In genomic region chr14:73211251-73211650, GRCh38 we compare ENCODE assay signal across 32 cellular contexts. TPM values are rescaled to one million over a fixed set of nuclear protein-coding genes. Genes with fewer than 3 reads are reported as not detected.
"Had no signal": no experiment of that assay in that cellular context is flagged by ENCODE, and none has a peak within 500 bp of the region (broad histone marks: within the 10 kb centered on the region; RNA-seq: fewer than 3 reads in every experiment).

No MANE protein-coding gene starts in this region.

- H3K4me3 ChIP-seq: ovary, sigmoid colon, smooth muscle cell, stomach, tibial artery, upper lobe of right lung had no signal

- H3K9me3 ChIP-seq: sigmoid colon, stomach, tibial artery, upper lobe of right lung had no signal

- DNase-seq: activated CD4-positive, alpha-beta T cell treated with anti-CD3 and anti-CD28 coated beads for 48 hours; activated CD4-positive, alpha-beta T cell treated with anti-CD3 and anti-CD28 coated beads, Interleukin-2, amount 50 U/mL, for 48 hours; activated CD8-positive, alpha-beta memory T cell treated with anti-CD3 and anti-CD28 coated beads for 24 hours; activated effector memory CD4-positive, alpha-beta T cell treated with Interleukin-2 at 50 U/mL for 16 hours; activated naive CD4-positive, alpha-beta T cell treated with anti-CD3 and anti-CD28 coated beads for 36 hours; activated naive CD8-positive, alpha-beta T cell treated with anti-CD3 and anti-CD28 coated beads for 36 hours; amniotic stem cell; brain microvascular endothelial cell; cortex of kidney; effector memory CD8-positive, alpha-beta T cell; erythroblast; head of caudate nucleus; hippocampal formation; kidney; left colon; midbrain; ovary; retina; sigmoid colon; stimulated activated CD4-positive, alpha-beta T cell treated with anti-CD3 and anti-CD28 coated beads, Interleukin-1b, Interleukin-23, amount 100 ng/mL, for 48 hours; stimulated activated naive B cell treated with anti-CD40 and anti-IgM and Interleukin-4, amounts not matched to agents 10 μg/mL and 1 μg/mL and 100 μg/mL, for 72 hours; stomach; T-helper 17 cell; T1000; tibial artery; upper lobe of right lung; WERI-Rb-1 had no signal

- H3K4me1 Mint-ChIP-seq: activated naive CD8-positive, alpha-beta T cell treated with anti-CD3 and anti-CD28 coated beads for 36 hours; stimulated activated naive B cell treated with anti-CD40 and anti-IgM and Interleukin-4, amounts not matched to agents 10 μg/mL and 1 μg/mL and 100 μg/mL, for 72 hours; T-helper 17 cell had no signal

- H3K4me1 ChIP-seq: sigmoid colon, upper lobe of right lung had no signal

- H3K27me3 ChIP-seq: brain microvascular endothelial cell, ovary, sigmoid colon, stomach, tibial artery, upper lobe of right lung had no signal

- H3K27ac ChIP-seq: brain microvascular endothelial cell, ovary, sigmoid colon, stomach, tibial artery, upper lobe of right lung, WERI-Rb-1 had no signal

- H3K36me3 ChIP-seq: ovary had no signal

- FAIRE-seq: astrocyte, kidney had no signal

- H3K4me3 Mint-ChIP-seq: activated naive CD4-positive, alpha-beta T cell treated with anti-CD3 and anti-CD28 coated beads for 36 hours; activated naive CD8-positive, alpha-beta T cell treated with anti-CD3 and anti-CD28 coated beads for 36 hours; effector memory CD8-positive, alpha-beta T cell; natural killer cell treated with Interleukin-12 subunit alpha and Interleukin-12 subunit beta and Interleukin-15 and Interleukin-18, amount 100 ng/mL, for 72 hours; stimulated activated naive B cell treated with anti-CD40 and anti-IgM and Interleukin-4, amounts not matched to agents 10 μg/mL and 1 μg/mL and 100 μg/mL, for 72 hours; T-helper 17 cell had no signal

- H3K9me3 Mint-ChIP-seq: activated naive CD8-positive, alpha-beta T cell treated with anti-CD3 and anti-CD28 coated beads for 36 hours; effector memory CD8-positive, alpha-beta T cell; natural killer cell treated with Interleukin-12 subunit alpha and Interleukin-12 subunit beta and Interleukin-15 and Interleukin-18, amount 100 ng/mL, for 72 hours had no signal

- ATAC-seq: activated CD4-positive, CD25-positive, alpha-beta regulatory T cell treated with anti-CD3 and anti-CD28 coated beads, Interleukin-2, amount 50 U/mL, for 24 hours; effector memory CD8-positive, alpha-beta T cell; left colon; natural killer cell treated with Interleukin-12 subunit alpha and Interleukin-12 subunit beta and Interleukin-15 and Interleukin-18, amount 100 ng/mL, for 72 hours; stimulated activated naive B cell treated with anti-CD40 and anti-IgM and Interleukin-4, amounts not matched to agents 10 μg/mL and 1 μg/mL and 100 μg/mL, for 72 hours; T-helper 17 cell; upper lobe of right lung had no signal

- H3K4me2 ChIP-seq: smooth muscle cell had no signal

- H3K27me3 Mint-ChIP-seq: activated naive CD8-positive, alpha-beta T cell treated with anti-CD3 and anti-CD28 coated beads for 36 hours; effector memory CD8-positive, alpha-beta T cell; natural killer cell treated with Interleukin-12 subunit alpha and Interleukin-12 subunit beta and Interleukin-15 and Interleukin-18, amount 100 ng/mL, for 72 hours; progenitor cell of endocrine pancreas; stimulated activated naive B cell treated with anti-CD40 and anti-IgM and Interleukin-4, amounts not matched to agents 10 μg/mL and 1 μg/mL and 100 μg/mL, for 72 hours; T-helper 17 cell had no signal

- H3K27ac Mint-ChIP-seq: activated naive CD4-positive, alpha-beta T cell treated with anti-CD3 and anti-CD28 coated beads for 36 hours; activated naive CD8-positive, alpha-beta T cell treated with anti-CD3 and anti-CD28 coated beads for 36 hours; effector memory CD8-positive, alpha-beta T cell; natural killer cell treated with Interleukin-12 subunit alpha and Interleukin-12 subunit beta and Interleukin-15 and Interleukin-18, amount 100 ng/mL, for 72 hours; progenitor cell of endocrine pancreas; stimulated activated naive B cell treated with anti-CD40 and anti-IgM and Interleukin-4, amounts not matched to agents 10 μg/mL and 1 μg/mL and 100 μg/mL, for 72 hours had no signal

RNA-seq across cellular contexts. Expression of gene PAPLN, which starts 26.1 kb away (rescaled TPM):
- total RNA-seq: T-helper 17 cell had no signal
